In the genomic region with DNA sequence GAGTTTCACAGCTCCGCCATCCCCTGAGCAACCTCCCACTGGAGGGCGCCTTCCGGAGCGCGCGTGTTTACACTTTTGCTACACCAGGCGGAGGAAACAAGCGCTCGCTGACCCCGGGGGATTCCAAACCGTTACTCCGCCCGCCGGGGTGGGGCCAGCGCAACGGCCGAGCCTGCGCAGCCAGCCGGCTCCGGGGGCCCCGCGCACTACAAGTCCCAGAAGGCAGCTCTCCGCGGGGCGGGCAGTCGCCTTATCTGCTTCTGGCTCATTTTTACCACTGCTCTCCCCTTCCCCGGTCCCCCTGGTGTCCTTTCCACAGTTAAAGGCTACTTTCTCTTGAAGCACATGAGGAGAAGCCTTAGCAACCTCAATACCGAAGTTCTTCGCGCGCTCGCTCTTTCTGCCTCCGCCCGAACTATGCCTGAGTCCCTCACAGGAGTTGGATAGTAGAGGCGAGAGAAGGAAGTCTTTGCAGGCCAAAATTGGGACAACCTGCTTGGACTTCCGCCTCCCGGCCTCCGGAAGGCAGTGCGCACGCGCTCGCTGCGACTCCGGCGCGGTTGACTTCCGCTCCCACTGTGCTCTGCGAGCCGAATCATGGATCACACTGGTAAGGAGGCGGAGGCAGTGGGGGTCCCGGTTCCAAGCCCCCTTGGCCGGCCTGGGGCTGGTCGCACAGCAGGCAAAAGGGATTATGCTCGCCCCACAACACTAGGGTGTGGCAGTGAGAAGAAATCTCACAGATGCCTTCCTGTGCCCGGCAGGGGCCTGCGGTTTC, we compare ENCODE assay signal across 1 cellular context.
TF ChIP-seq lines count a peak whose summit lies in the region.

A gene with protein sequence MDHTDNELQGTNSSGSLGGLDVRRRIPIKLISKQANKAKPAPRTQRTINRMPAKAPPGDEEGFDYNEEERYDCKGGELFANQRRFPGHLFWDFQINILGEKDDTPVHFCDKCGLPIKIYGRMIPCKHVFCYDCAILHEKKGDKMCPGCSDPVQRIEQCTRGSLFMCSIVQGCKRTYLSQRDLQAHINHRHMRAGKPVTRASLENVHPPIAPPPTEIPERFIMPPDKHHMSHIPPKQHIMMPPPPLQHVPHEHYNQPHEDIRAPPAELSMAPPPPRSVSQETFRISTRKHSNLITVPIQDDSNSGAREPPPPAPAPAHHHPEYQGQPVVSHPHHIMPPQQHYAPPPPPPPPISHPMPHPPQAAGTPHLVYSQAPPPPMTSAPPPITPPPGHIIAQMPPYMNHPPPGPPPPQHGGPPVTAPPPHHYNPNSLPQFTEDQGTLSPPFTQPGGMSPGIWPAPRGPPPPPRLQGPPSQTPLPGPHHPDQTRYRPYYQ (plus strand): TSS at position 576 of the 778 bp plus-strand sequence. CDS start 22 bp downstream, at position 598.

TF ChIP-seq in GM12878, 131 proteins besides CTCF, POLR2A, EP300 and RAD21 (continued from another document):
- TF ChIP-seq SP1 (IDR thresholded peaks at IDR 0.05; ENCODE audit: low read depth, low read length) (peak; percentile 53), DPF2 (IDR thresholded peaks at IDR 0.05) (no peak), SMAD1 (IDR thresholded peaks at IDR 0.05; ENCODE audit: low read depth, partially characterized antibody) (peak; percentile 51), HDAC6 (IDR thresholded peaks at IDR 0.05; ENCODE audit: unreplicated experiment) (no peak), BCL11A (IDR thresholded peaks at IDR 0.05; ENCODE audit: low read depth, low read length) (no peak), ZNF24 (IDR thresholded peaks at IDR 0.05) (no peak), SMAD5 (IDR thresholded peaks at IDR 0.05; ENCODE audit: low read depth) (peak; percentile 82), HCFC1 (IDR thresholded peaks at IDR 0.05; ENCODE audit: low read length) (peak; percentile 86), ESRRA (IDR thresholded peaks at IDR 0.05; ENCODE audit: low read length) (no peak), POLR2AphosphoS2 (IDR thresholded peaks at IDR 0.05; ENCODE audit: low read depth, low read length) (peak; percentile 81; the same call in 1 of the 2 replicates)
- TF ChIP-seq, protein P1, sequence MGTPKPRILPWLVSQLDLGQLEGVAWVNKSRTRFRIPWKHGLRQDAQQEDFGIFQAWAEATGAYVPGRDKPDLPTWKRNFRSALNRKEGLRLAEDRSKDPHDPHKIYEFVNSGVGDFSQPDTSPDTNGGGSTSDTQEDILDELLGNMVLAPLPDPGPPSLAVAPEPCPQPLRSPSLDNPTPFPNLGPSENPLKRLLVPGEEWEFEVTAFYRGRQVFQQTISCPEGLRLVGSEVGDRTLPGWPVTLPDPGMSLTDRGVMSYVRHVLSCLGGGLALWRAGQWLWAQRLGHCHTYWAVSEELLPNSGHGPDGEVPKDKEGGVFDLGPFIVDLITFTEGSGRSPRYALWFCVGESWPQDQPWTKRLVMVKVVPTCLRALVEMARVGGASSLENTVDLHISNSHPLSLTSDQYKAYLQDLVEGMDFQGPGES (IDR thresholded peaks at IDR 0.05) = no peak
- TF ChIP-seq, protein P2, sequence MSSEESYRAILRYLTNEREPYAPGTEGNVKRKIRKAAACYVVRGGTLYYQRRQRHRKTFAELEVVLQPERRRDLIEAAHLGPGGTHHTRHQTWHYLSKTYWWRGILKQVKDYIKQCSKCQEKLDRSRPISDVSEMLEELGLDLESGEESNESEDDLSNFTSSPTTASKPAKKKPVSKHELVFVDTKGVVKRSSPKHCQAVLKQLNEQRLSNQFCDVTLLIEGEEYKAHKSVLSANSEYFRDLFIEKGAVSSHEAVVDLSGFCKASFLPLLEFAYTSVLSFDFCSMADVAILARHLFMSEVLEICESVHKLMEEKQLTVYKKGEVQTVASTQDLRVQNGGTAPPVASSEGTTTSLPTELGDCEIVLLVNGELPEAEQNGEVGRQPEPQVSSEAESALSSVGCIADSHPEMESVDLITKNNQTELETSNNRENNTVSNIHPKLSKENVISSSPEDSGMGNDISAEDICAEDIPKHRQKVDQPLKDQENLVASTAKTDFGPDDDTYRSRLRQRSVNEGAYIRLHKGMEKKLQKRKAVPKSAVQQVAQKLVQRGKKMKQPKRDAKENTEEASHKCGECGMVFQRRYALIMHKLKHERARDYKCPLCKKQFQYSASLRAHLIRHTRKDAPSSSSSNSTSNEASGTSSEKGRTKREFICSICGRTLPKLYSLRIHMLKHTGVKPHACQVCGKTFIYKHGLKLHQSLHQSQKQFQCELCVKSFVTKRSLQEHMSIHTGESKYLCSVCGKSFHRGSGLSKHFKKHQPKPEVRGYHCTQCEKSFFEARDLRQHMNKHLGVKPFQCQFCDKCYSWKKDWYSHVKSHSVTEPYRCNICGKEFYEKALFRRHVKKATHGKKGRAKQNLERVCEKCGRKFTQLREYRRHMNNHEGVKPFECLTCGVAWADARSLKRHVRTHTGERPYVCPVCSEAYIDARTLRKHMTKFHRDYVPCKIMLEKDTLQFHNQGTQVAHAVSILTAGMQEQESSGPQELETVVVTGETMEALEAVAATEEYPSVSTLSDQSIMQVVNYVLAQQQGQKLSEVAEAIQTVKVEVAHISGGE (CRISPR knock-in tag; IDR thresholded peaks at IDR 0.05) = 0 out of 2 replicates have a peak, but pooled peaks have one; percentile 5
- TF ChIP-seq, protein P3, sequence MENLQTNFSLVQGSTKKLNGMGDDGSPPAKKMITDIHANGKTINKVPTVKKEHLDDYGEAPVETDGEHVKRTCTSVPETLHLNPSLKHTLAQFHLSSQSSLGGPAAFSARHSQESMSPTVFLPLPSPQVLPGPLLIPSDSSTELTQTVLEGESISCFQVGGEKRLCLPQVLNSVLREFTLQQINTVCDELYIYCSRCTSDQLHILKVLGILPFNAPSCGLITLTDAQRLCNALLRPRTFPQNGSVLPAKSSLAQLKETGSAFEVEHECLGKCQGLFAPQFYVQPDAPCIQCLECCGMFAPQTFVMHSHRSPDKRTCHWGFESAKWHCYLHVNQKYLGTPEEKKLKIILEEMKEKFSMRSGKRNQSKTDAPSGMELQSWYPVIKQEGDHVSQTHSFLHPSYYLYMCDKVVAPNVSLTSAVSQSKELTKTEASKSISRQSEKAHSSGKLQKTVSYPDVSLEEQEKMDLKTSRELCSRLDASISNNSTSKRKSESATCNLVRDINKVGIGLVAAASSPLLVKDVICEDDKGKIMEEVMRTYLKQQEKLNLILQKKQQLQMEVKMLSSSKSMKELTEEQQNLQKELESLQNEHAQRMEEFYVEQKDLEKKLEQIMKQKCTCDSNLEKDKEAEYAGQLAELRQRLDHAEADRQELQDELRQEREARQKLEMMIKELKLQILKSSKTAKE (IDR thresholded peaks at IDR 0.05; ENCODE audit: low read depth, poor library complexity, severe bottlenecking) = peak; percentile 1
- TF ChIP-seq, protein P4, sequence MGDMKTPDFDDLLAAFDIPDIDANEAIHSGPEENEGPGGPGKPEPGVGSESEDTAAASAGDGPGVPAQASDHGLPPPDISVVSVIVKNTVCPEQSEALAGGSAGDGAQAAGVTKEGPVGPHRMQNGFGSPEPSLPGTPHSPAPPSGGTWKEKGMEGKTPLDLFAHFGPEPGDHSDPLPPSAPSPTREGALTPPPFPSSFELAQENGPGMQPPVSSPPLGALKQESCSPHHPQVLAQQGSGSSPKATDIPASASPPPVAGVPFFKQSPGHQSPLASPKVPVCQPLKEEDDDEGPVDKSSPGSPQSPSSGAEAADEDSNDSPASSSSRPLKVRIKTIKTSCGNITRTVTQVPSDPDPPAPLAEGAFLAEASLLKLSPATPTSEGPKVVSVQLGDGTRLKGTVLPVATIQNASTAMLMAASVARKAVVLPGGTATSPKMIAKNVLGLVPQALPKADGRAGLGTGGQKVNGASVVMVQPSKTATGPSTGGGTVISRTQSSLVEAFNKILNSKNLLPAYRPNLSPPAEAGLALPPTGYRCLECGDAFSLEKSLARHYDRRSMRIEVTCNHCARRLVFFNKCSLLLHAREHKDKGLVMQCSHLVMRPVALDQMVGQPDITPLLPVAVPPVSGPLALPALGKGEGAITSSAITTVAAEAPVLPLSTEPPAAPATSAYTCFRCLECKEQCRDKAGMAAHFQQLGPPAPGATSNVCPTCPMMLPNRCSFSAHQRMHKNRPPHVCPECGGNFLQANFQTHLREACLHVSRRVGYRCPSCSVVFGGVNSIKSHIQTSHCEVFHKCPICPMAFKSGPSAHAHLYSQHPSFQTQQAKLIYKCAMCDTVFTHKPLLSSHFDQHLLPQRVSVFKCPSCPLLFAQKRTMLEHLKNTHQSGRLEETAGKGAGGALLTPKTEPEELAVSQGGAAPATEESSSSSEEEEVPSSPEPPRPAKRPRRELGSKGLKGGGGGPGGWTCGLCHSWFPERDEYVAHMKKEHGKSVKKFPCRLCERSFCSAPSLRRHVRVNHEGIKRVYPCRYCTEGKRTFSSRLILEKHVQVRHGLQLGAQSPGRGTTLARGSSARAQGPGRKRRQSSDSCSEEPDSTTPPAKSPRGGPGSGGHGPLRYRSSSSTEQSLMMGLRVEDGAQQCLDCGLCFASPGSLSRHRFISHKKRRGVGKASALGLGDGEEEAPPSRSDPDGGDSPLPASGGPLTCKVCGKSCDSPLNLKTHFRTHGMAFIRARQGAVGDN (IDR thresholded peaks at IDR 0.05) = peak; percentile 57; the same call in 1 of the 2 replicates
